ENCODE assay signal across 2 cellular contexts in genomic region chr9:68739631-68740174, GRCh38.
TF ChIP-seq lines count a peak whose summit lies in the region.

No MANE protein-coding gene starts in this region.

TF ChIP-seq in H1, 55 proteins besides CTCF, POLR2A, EP300 and RAD21:
- TF ChIP-seq TAF1 (IDR thresholded peaks at IDR 0.05; ENCODE audit: low read depth, low read length) (no peak), ATF3 (IDR thresholded peaks at IDR 0.05; ENCODE audit: insufficient read depth, low read depth, low read length) (no peak), TCF12 (IDR thresholded peaks at IDR 0.05; ENCODE audit: low read depth, low read length) (no peak), SP4 (IDR thresholded peaks at IDR 0.05; ENCODE audit: low read length) (no peak), ZNF274 (IDR thresholded peaks at IDR 0.05; ENCODE audit: borderline replicate concordance, extremely low read depth, low read length) (no peak), HDAC6 (IDR thresholded peaks at IDR 0.05; ENCODE audit: low read depth, low read length) (no peak)

TF ChIP-seq in HepG2, 621 proteins besides CTCF, POLR2A, EP300 and RAD21 (continues in another document):
- TF ChIP-seq RFX1 (IDR thresholded peaks at IDR 0.05) = no peak
- no peak for TF ChIP-seq TAF15 (IDR thresholded peaks at IDR 0.05; ENCODE audit: low read depth, low read length, poor library complexity, severe bottlenecking)
- TF ChIP-seq ZNF691 (CRISPR knock-in tag; IDR thresholded peaks at IDR 0.05; ENCODE audit: borderline replicate concordance, low read depth) = no peak
- no peak for TF ChIP-seq ZC3H4 (CRISPR knock-in tag; IDR thresholded peaks at IDR 0.05; ENCODE audit: borderline replicate concordance)
- TF ChIP-seq ZHX2 (IDR thresholded peaks at IDR 0.05; ENCODE audit: low read depth) = no peak
- no peak for TF ChIP-seq ZHX2 (CRISPR knock-in tag; IDR thresholded peaks at IDR 0.05; ENCODE audit: borderline replicate concordance)
- TF ChIP-seq ZNF260 (CRISPR knock-in tag; IDR thresholded peaks at IDR 0.05; ENCODE audit: borderline replicate concordance, low read depth) = no peak
- TF ChIP-seq ZNF253 (CRISPR knock-in tag; IDR thresholded peaks at IDR 0.05; ENCODE audit: borderline replicate concordance) = no peak
- TF ChIP-seq BATF2 (CRISPR knock-in tag; IDR thresholded peaks at IDR 0.05) = no peak
- TF ChIP-seq GMEB1 (CRISPR knock-in tag; IDR thresholded peaks at IDR 0.05; ENCODE audit: borderline replicate concordance) = peak; percentile 26; the same call in 1 of the 2 replicates
- TF ChIP-seq ZNF562 (CRISPR knock-in tag; IDR thresholded peaks at IDR 0.05; ENCODE audit: borderline replicate concordance) = no peak
- peak; percentile 87; the same call in 1 of the 2 replicates for TF ChIP-seq SOX5 (CRISPR knock-in tag; IDR thresholded peaks at IDR 0.05; ENCODE audit: borderline replicate concordance)
- no peak for TF ChIP-seq MTA3 (CRISPR knock-in tag; IDR thresholded peaks at IDR 0.05)
- no peak for TF ChIP-seq KLF6 (CRISPR knock-in tag; IDR thresholded peaks at IDR 0.05)
- no peak for TF ChIP-seq ZBTB4 (CRISPR knock-in tag; IDR thresholded peaks at IDR 0.05; ENCODE audit: borderline replicate concordance)
- no peak for TF ChIP-seq BRCA1 (CRISPR knock-in tag; IDR thresholded peaks at IDR 0.05)
- TF ChIP-seq PLRG1 (conservative IDR thresholded peaks at IDR 0.05) = no peak
- TF ChIP-seq EEA1 (CRISPR knock-in tag; IDR thresholded peaks at IDR 0.05; ENCODE audit: borderline replicate concordance) = no peak
- peak; percentile 14; the same call in 1 of the 2 replicates for TF ChIP-seq MIER3 (CRISPR knock-in tag; IDR thresholded peaks at IDR 0.05; ENCODE audit: borderline replicate concordance)
- TF ChIP-seq PATZ1 (CRISPR knock-in tag; IDR thresholded peaks at IDR 0.05) = 0 out of 2 replicates have a peak, but pooled peaks have one; percentile 9
- 0 out of 2 replicates have a peak, but pooled peaks have one; percentile 30 for TF ChIP-seq HBP1 (CRISPR knock-in tag; IDR thresholded peaks at IDR 0.05; ENCODE audit: low read depth)
- peak; percentile 52; the same call in 1 of the 2 replicates for TF ChIP-seq ZNF337 (CRISPR knock-in tag; IDR thresholded peaks at IDR 0.05; ENCODE audit: borderline replicate concordance, low read depth)
- no peak for TF ChIP-seq SPEN (CRISPR knock-in tag; IDR thresholded peaks at IDR 0.05; ENCODE audit: low read depth)
- no peak for TF ChIP-seq ZXDC (CRISPR knock-in tag; IDR thresholded peaks at IDR 0.05)
- no peak for TF ChIP-seq MTA1 (CRISPR knock-in tag; IDR thresholded peaks at IDR 0.05; ENCODE audit: borderline replicate concordance)
- TF ChIP-seq IRF2 (CRISPR knock-in tag; IDR thresholded peaks at IDR 0.05) = peak; percentile 66; the same call in 1 of the 2 replicates
- peak; percentile 76; the same call in 1 of the 2 replicates for TF ChIP-seq GFI1 (CRISPR knock-in tag; IDR thresholded peaks at IDR 0.05; ENCODE audit: borderline replicate concordance)
- TF ChIP-seq GLI4 (CRISPR knock-in tag; IDR thresholded peaks at IDR 0.05; ENCODE audit: borderline replicate concordance) = no peak
- TF ChIP-seq FOXK1 (CRISPR knock-in tag; IDR thresholded peaks at IDR 0.05; ENCODE audit: borderline replicate concordance, low read depth) = no peak
- 0 out of 2 replicates have a peak, but pooled peaks have one; percentile 30 for TF ChIP-seq RELA (CRISPR knock-in tag; IDR thresholded peaks at IDR 0.05)
- TF ChIP-seq BRD4 (CRISPR knock-in tag; IDR thresholded peaks at IDR 0.05) = no peak
- no peak for TF ChIP-seq PAX8 (CRISPR knock-in tag; IDR thresholded peaks at IDR 0.05; ENCODE audit: borderline replicate concordance)
- no peak for TF ChIP-seq STAT5B (CRISPR knock-in tag; IDR thresholded peaks at IDR 0.05)
- TF ChIP-seq TEAD2 (CRISPR knock-in tag; IDR thresholded peaks at IDR 0.05) = no peak
- TF ChIP-seq RBM22 (optimal IDR thresholded peaks at IDR 0.05; ENCODE audit: low read length) = no peak
- no peak for TF ChIP-seq TEF (CRISPR knock-in tag; IDR thresholded peaks at IDR 0.05)
- no peak for TF ChIP-seq ZNF343 (CRISPR knock-in tag; IDR thresholded peaks at IDR 0.05)
- TF ChIP-seq EED (CRISPR knock-in tag; IDR thresholded peaks at IDR 0.05) = no peak
- no peak for TF ChIP-seq HNRNPH1 (optimal IDR thresholded peaks at IDR 0.05; ENCODE audit: low read depth, low read length)
